ENCODE assay signal across 14 cellular contexts in genomic region chr6:10733151-10733715, GRCh38. TPM values are rescaled to one million over a fixed set of nuclear protein-coding genes. Genes with fewer than 3 reads are reported as not detected.
DNase-seq lines count a peak whose midpoint lies in the region; ATAC-seq and TF ChIP-seq lines count a peak whose summit lies in the region.
"Had no signal": no experiment of that assay in that cellular context is flagged by ENCODE, and none has a peak within 500 bp of the region (broad histone marks: within the 10 kb centered on the region; RNA-seq: fewer than 3 reads in every experiment).

No MANE protein-coding gene starts in this region.

- H3K36me3 ChIP-seq in H7 (replicated peaks; ENCODE audit: control insufficient read depth, insufficient read depth, low read length) (peaks cover 10% of the 10 kb centered on the region), mesodermal cell (ENCODE audit: control insufficient read depth, insufficient read depth, low read length) (peaks cover 52% of the 10 kb centered on the region)

- H3K9me3 Mint-ChIP-seq in activated CD8-positive, alpha-beta T cell treated with anti-CD3 and anti-CD28 coated beads for 36 hours, result no peaks in the 10 kb centered on the region
- H3K9me3 Mint-ChIP-seq: stimulated activated naive B cell treated with anti-CD40 and anti-IgM and Interleukin-4, amounts not matched to agents 10 μg/mL and 1 μg/mL and 100 μg/mL, for 72 hours had no signal

- no peak for TF ChIP-seq CTCF in activated CD8-positive, alpha-beta T cell treated with anti-CD3 and anti-CD28 coated beads for 36 hours (IDR thresholded peaks at IDR 0.05)

- H3K4me1 ChIP-seq in mesodermal cell (ENCODE audit: control insufficient read depth, insufficient read depth, low read length, poor library complexity, severe bottlenecking), result peaks cover 10% of the 10 kb centered on the region
- H3K4me1 ChIP-seq: HAP-1 had no signal

- peaks cover 25% of the 10 kb centered on the region for H3K36me3 Mint-ChIP-seq in activated CD8-positive, alpha-beta T cell treated with anti-CD3 and anti-CD28 coated beads for 36 hours (ENCODE audit: low read depth)

- intact Hi-C loops in activated CD8-positive, alpha-beta T cell treated with anti-CD3 and anti-CD28 coated beads for 36 hours (cut with micrococcal nuclease), result no loop called here

- POLR2A ChIA-PET in activated CD8-positive, alpha-beta T cell treated with anti-CD3 and anti-CD28 coated beads for 36 hours (lab: Charles Lee), result interaction anchor here (0.9 to 1.7 kb wide), 2 partner anchors 13 to 15 kb away, joined by 4 read pairs; no protein-coding TSS in a partner anchor

- H3K27ac Mint-ChIP-seq in activated CD8-positive, alpha-beta T cell treated with anti-CD3 and anti-CD28 coated beads for 36 hours, result no peak overlapping the region
- H3K27ac Mint-ChIP-seq: dendritic cell treated with granulocyte-macrophage colony-stimulating factor and Interleukin-4, amounts not matched to agents 40 ng/mL and 50 ng/mL, for 4 days; progenitor cell of endocrine pancreas; stimulated activated naive B cell treated with anti-CD40 and anti-IgM and Interleukin-4, amounts not matched to agents 10 μg/mL and 1 μg/mL and 100 μg/mL, for 72 hours had no signal

- H3K27me3 ChIP-seq in H7 (ENCODE audit: control insufficient read depth, insufficient read depth, low read length), result no peaks in the 10 kb centered on the region

- peak; percentile 27 for ATAC-seq in activated CD8-positive, alpha-beta T cell treated with anti-CD3 and anti-CD28 coated beads for 36 hours
- ATAC-seq in HG02763 (IDR thresholded peaks at IDR 0.05; ENCODE audit: unreplicated experiment), result no peak
- no peak for ATAC-seq in HG02588 (IDR thresholded peaks at IDR 0.05; ENCODE audit: unreplicated experiment)
- ATAC-seq: stimulated activated naive B cell treated with anti-CD40 and anti-IgM and Interleukin-4, amounts not matched to agents 10 μg/mL and 1 μg/mL and 100 μg/mL, for 72 hours had no signal

- DNase-seq in A172 (ENCODE audit: low spot score) (peak; percentile 55), H7 (peak; percentile 20), amygdala (lab: John Stamatoyannopoulos, UW) (no peak), anterior cingulate cortex (lab: John Stamatoyannopoulos, UW) (no peak)
- DNase-seq in activated CD8-positive, alpha-beta T cell treated with anti-CD3 and anti-CD28 coated beads for 36 hours, result peak; percentile 13
- DNase-seq: NCI-H524 treated with DMSO at 0.1 percent for 48 hours; stimulated activated naive B cell treated with anti-CD40 and anti-IgM and Interleukin-4, amounts not matched to agents 10 μg/mL and 1 μg/mL and 100 μg/mL, for 72 hours had no signal

- H3K9me3 ChIP-seq in mesodermal cell (ENCODE audit: control insufficient read depth, low read length), result no peaks in the 10 kb centered on the region
- H3K9me3 ChIP-seq: HAP-1 had no signal

- WGBS in mesodermal cell (ENCODE audit: insufficient coverage in 2 of 2), 2 experiments, result 89 to 96% methylated on average over 12 to 17 of the region's 17 CpGs

- CTCF ChIA-PET in activated CD8-positive, alpha-beta T cell treated with anti-CD3 and anti-CD28 coated beads for 36 hours (lab: Charles Lee), result no interaction called here

- H3K4me3 Mint-ChIP-seq in activated CD8-positive, alpha-beta T cell treated with anti-CD3 and anti-CD28 coated beads for 36 hours, result no peak overlapping the region
- H3K4me3 Mint-ChIP-seq: dendritic cell treated with granulocyte-macrophage colony-stimulating factor and Interleukin-4, amounts not matched to agents 40 ng/mL and 50 ng/mL, for 4 days; stimulated activated naive B cell treated with anti-CD40 and anti-IgM and Interleukin-4, amounts not matched to agents 10 μg/mL and 1 μg/mL and 100 μg/mL, for 72 hours had no signal

- H3K4me1 Mint-ChIP-seq in activated CD8-positive, alpha-beta T cell treated with anti-CD3 and anti-CD28 coated beads for 36 hours (ENCODE audit: low read depth), result no peaks in the 10 kb centered on the region

- peak overlapping the region; percentile 17 for H3K27ac ChIP-seq in mesodermal cell (ENCODE audit: low read depth, low read length, severe bottlenecking)

- no peaks in the 10 kb centered on the region for H3K27me3 Mint-ChIP-seq in activated CD8-positive, alpha-beta T cell treated with anti-CD3 and anti-CD28 coated beads for 36 hours
- H3K27me3 Mint-ChIP-seq: dendritic cell treated with granulocyte-macrophage colony-stimulating factor and Interleukin-4, amounts not matched to agents 40 ng/mL and 50 ng/mL, for 4 days; progenitor cell of endocrine pancreas; stimulated activated naive B cell treated with anti-CD40 and anti-IgM and Interleukin-4, amounts not matched to agents 10 μg/mL and 1 μg/mL and 100 μg/mL, for 72 hours had no signal

- H3K4me3 ChIP-seq in H7 (ENCODE audit: insufficient read depth, low read depth, low read length) (no peak overlapping the region), mesodermal cell (ENCODE audit: extremely low read depth, insufficient read depth, low read length, poor library complexity, severe bottlenecking) (no peak overlapping the region)
- H3K4me3 ChIP-seq: HAP-1 had no signal

RNA-seq across cellular contexts. Expression of gene TMEM14C, which starts 10.4 kb away (rescaled TPM):
- total RNA-seq in A172 (2014; rRNA removed; shearing (Covaris generic)), result 312 and 395 TPM in 2 replicates
- total RNA-seq in H7 (2014; rRNA removed; shearing (Covaris generic)), result 129 and 153 TPM in 2 replicates
- total RNA-seq in activated CD8-positive, alpha-beta T cell treated with anti-CD3 and anti-CD28 coated beads for 36 hours, result 10 to 100 TPM; 60.1 to 62.0 TPM
- polyA plus RNA-seq in mesodermal cell (2013, experiment 1 of 2), result 137 TPM
- polyA plus RNA-seq in mesodermal cell (2013, experiment 2 of 2), result 170 TPM

RNA-seq across cellular contexts. Expression of gene TMEM14B, which starts 14.4 kb away (rescaled TPM):
- 240 and 245 TPM in 2 replicates for total RNA-seq in A172 (2014; rRNA removed; shearing (Covaris generic))
- 90.6 and 120 TPM in 2 replicates for total RNA-seq in H7 (2014; rRNA removed; shearing (Covaris generic))
- 10 to 100 TPM; 92.1 to 94.2 TPM for total RNA-seq in activated CD8-positive, alpha-beta T cell treated with anti-CD3 and anti-CD28 coated beads for 36 hours
- polyA plus RNA-seq in mesodermal cell (2013, experiment 1 of 2), result 56.6 TPM
- 60.6 TPM for polyA plus RNA-seq in mesodermal cell (2013, experiment 2 of 2)

RNA-seq across cellular contexts. Expression of gene PAK1IP1, which starts 38.5 kb away (rescaled TPM):
- 34.7 and 45.3 TPM in 2 replicates for total RNA-seq in A172 (2014; rRNA removed; shearing (Covaris generic))
- total RNA-seq in H7 (2014; rRNA removed; shearing (Covaris generic)), result 39.9 and 44.8 TPM in 2 replicates
- total RNA-seq in activated CD8-positive, alpha-beta T cell treated with anti-CD3 and anti-CD28 coated beads for 36 hours, result 10 to 100 TPM; 34.2 to 35.5 TPM
- polyA plus RNA-seq in mesodermal cell (2013, experiment 1 of 2), result 13.9 TPM
- polyA plus RNA-seq in mesodermal cell (2013, experiment 2 of 2), result 16.3 TPM

RNA-seq across cellular contexts. Expression of gene C6orf52, which starts 38.8 kb away (rescaled TPM):
- 15.2 and 16.5 TPM in 2 replicates for total RNA-seq in A172 (2014; rRNA removed; shearing (Covaris generic))
- 0.26 and 4.6 TPM in 2 replicates for total RNA-seq in H7 (2014; rRNA removed; shearing (Covaris generic))
- 1 to 10 TPM; 2.6 to 3.3 TPM for total RNA-seq in activated CD8-positive, alpha-beta T cell treated with anti-CD3 and anti-CD28 coated beads for 36 hours
- 1.6 TPM for polyA plus RNA-seq in mesodermal cell (2013, experiment 1 of 2)
- 2.4 TPM for polyA plus RNA-seq in mesodermal cell (2013, experiment 2 of 2)
- total RNA-seq: mononuclear cell had no signal

Comparison
In these comparisons a context has a peak if more than half of its experiments do, and no peak if none do; other contexts are left out.
1. DNase-seq: peak in A172 (single experiment), H7 (single experiment) and activated CD8-positive, alpha-beta T cell treated with anti-CD3 and anti-CD28 coated beads for 36 hours (single experiment); none in amygdala (0 of 56) and anterior cingulate cortex (0 of 58).